In the genomic region with DNA sequence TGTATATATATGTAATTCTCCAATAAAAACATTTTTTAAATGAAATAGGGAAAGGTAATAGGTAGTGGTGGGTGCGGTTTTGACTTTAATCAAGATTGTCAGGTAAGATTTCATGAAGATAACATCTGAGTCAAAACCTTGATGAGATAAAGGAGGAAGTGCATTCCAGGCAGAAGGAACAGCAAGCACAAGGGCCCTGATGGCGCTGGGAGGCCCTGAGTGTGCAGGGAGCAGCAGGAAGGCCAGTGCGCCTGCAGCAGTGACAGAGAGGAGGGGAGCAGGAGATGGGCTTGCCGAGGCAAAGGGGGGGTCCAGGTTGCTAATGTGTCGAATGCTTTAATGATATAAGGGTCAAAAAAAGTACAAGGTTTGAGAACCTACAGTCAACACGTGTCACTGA, we compare ENCODE assay signal across 15 cellular contexts.
"Had no signal": no experiment of that assay in that cellular context is flagged by ENCODE, and none has a peak within 500 bp of the region (broad histone marks: within the 10 kb centered on the region; RNA-seq: fewer than 3 reads in every experiment).

No MANE protein-coding gene starts in this region.

- H3K36me3 ChIP-seq: vagina had no signal

- H3K27me3 ChIP-seq: foreskin keratinocyte, testis, vagina had no signal

- FAIRE-seq: endothelial cell of umbilical vein had no signal

- H3K27me3 Mint-ChIP-seq: activated CD8-positive, alpha-beta T cell treated with anti-CD3 and anti-CD28 coated beads for 36 hours; activated naive CD8-positive, alpha-beta T cell treated with anti-CD3 and anti-CD28 coated beads for 36 hours; naive thymus-derived CD8-positive, alpha-beta T cell; stimulated activated naive CD8-positive, alpha-beta T cell treated with anti-CD3 and anti-CD28 coated beads, Interleukin-15, Interleukin-2, amounts not matched to agents 100 ng/mL and 50 ng/mL, for 24 hours had no signal

- H3K9me3 Mint-ChIP-seq: activated CD8-positive, alpha-beta T cell treated with anti-CD3 and anti-CD28 coated beads for 36 hours; activated naive CD8-positive, alpha-beta T cell treated with anti-CD3 and anti-CD28 coated beads for 36 hours; immature natural killer cell; naive thymus-derived CD8-positive, alpha-beta T cell; stimulated activated naive CD8-positive, alpha-beta T cell treated with anti-CD3 and anti-CD28 coated beads, Interleukin-15, Interleukin-2, amounts not matched to agents 100 ng/mL and 50 ng/mL, for 24 hours had no signal

- H3K27ac Mint-ChIP-seq: activated naive CD8-positive, alpha-beta T cell treated with anti-CD3 and anti-CD28 coated beads for 36 hours; immature natural killer cell; stimulated activated naive CD8-positive, alpha-beta T cell treated with anti-CD3 and anti-CD28 coated beads, Interleukin-15, Interleukin-2, amounts not matched to agents 100 ng/mL and 50 ng/mL, for 24 hours had no signal

- H3K4me3 Mint-ChIP-seq: activated CD8-positive, alpha-beta T cell treated with anti-CD3 and anti-CD28 coated beads for 36 hours; activated naive CD8-positive, alpha-beta T cell treated with anti-CD3 and anti-CD28 coated beads for 36 hours; immature natural killer cell; naive thymus-derived CD8-positive, alpha-beta T cell; stimulated activated naive CD8-positive, alpha-beta T cell treated with anti-CD3 and anti-CD28 coated beads, Interleukin-15, Interleukin-2, amounts not matched to agents 100 ng/mL and 50 ng/mL, for 24 hours had no signal

- H3K27ac ChIP-seq: foreskin keratinocyte, psoas muscle, testis, vagina had no signal

- DNase-seq: activated CD4-positive, CD25-positive, alpha-beta regulatory T cell treated with anti-CD3 and anti-CD28 coated beads, Interleukin-2, amount 50 U/mL, for 72 hours; activated CD8-positive, alpha-beta T cell treated with anti-CD3 and anti-CD28 coated beads for 36 hours; activated effector memory CD4-positive, alpha-beta T cell treated with anti-CD3 and anti-CD28 coated beads, Interleukin-2, amount 50 U/mL, for 16 hours; activated naive CD8-positive, alpha-beta T cell treated with anti-CD3 and anti-CD28 coated beads for 36 hours; foreskin keratinocyte; immature natural killer cell; naive thymus-derived CD8-positive, alpha-beta T cell; psoas muscle; stimulated activated CD4-positive, alpha-beta T cell treated with anti-CD3 and anti-CD28 coated beads, Interleukin-4, amount 100 ng/mL, for 1 hour; stimulated activated CD8-positive, alpha-beta memory T cell treated with anti-CD3 and anti-CD28 coated beads, Interleukin-4, amount 100 ng/mL, for 48 hours; testis had no signal

- H3K9me3 ChIP-seq: psoas muscle, testis, vagina had no signal

- H3K4me3 ChIP-seq: lung, psoas muscle, testis, vagina had no signal

- H3K4me1 ChIP-seq: foreskin keratinocyte, psoas muscle, testis, vagina had no signal
